ENCODE assay signal across 1 cellular context in genomic region chr11:1546536-1547466, GRCh38.
TF ChIP-seq lines count a peak whose summit lies in the region.

No MANE protein-coding gene starts in this region.

TF ChIP-seq in WTC11, 78 proteins besides CTCF, POLR2A, EP300 and RAD21 (continued from another document):
- no peak for TF ChIP-seq E2F1 (CRISPR knock-in tag; IDR thresholded peaks at IDR 0.05)
- no peak for TF ChIP-seq CREB1 (CRISPR knock-in tag; IDR thresholded peaks at IDR 0.05)
